Comparison of ENCODE assay signal across 8 cellular contexts in genomic region chr10:110304780-110305421, GRCh38. TPM values are rescaled to one million over a fixed set of nuclear protein-coding genes. Genes with fewer than 3 reads are reported as not detected.
DNase-seq lines count a peak whose midpoint lies in the region; ATAC-seq and TF ChIP-seq lines count a peak whose summit lies in the region.

Gene SMNDC1 (minus strand): TSS chr10:110304920. CDS start chr10:110303587, 1,333 bp downstream.

- no peaks in the 10 kb centered on the region for H3K9me3 ChIP-seq in WERI-Rb-1 (ENCODE audit: severe bottlenecking)
- no peaks in the 10 kb centered on the region for H3K9me3 ChIP-seq in mammary epithelial cell (replicated peaks; ENCODE audit: insufficient read depth, low read length)
- H3K9me3 ChIP-seq in iPS-18c (ENCODE audit: control insufficient read depth, insufficient read depth, low read length): no peaks in the 10 kb centered on the region
- no peaks in the 10 kb centered on the region for H3K9me3 ChIP-seq in skeletal muscle tissue (ENCODE audit: control insufficient read depth in 3 of 3, low read length in 3 of 3)

- H3K4me2 ChIP-seq in mammary epithelial cell (ENCODE audit: insufficient read depth, low read depth, low read length): peak within 1 kb of the TSS; percentile 98

- H4K20me1 ChIP-seq in mammary epithelial cell (ENCODE audit: insufficient read depth, low read length): no peaks in the 10 kb centered on the region

- H3K79me2 ChIP-seq in mammary epithelial cell (ENCODE audit: insufficient read depth, low read length): peaks cover 49% of the 10 kb centered on the region

- in situ Hi-C loops in ACHN (cut with HindIII; ENCODE audit: low pct_ligation_motif_present, low pct_unique_long_range_greater_than_20kb, low sequenced_read_pairs) (no loop called here), mammary epithelial cell (cut with MboI; ENCODE audit: low sequenced_read_pairs in 2 of 2) (loop anchor here in 1 of 2 donors (25.0 kb wide), 1 partner anchor 557 kb away; the partner anchor contains the start of gene PDCD4)

- H3K4me1 ChIP-seq in mammary epithelial cell (ENCODE audit: insufficient read depth, low read length) (peaks cover 19% of the 10 kb centered on the region), skeletal muscle tissue (ENCODE audit: control insufficient read depth in 3 of 3, insufficient read depth in 3 of 3, low read length in 3 of 3) (peaks cover 16 to 35% (median 21%) of the 10 kb centered on the region in 3 donors)

- dilution Hi-C loops in mammary epithelial cell (cut with HindIII; ENCODE audit: low sequenced_read_pairs): no loop called here

- DNase-seq in ACHN (peak; percentile 99), NCI-H2227 (lab: John Stamatoyannopoulos, UW; ENCODE audit: unreplicated experiment) (peak; percentile 98), WERI-Rb-1 (peak; percentile 98), mammary epithelial cell (peak; percentile 96)

- intact Hi-C loops in mammary epithelial cell (cut with micrococcal nuclease): loop anchor here (5.0 kb wide), 1 partner anchor 567 kb away; the partner anchor contains the start of gene PDCD4

- H2AFZ ChIP-seq in mammary epithelial cell (ENCODE audit: low read depth, low read length): peak within 1 kb of the TSS; percentile 78

- H3K9ac ChIP-seq in mammary epithelial cell (ENCODE audit: insufficient read depth, low read length) (peak within 1 kb of the TSS; percentile 98), skeletal muscle tissue (ENCODE audit: low read depth in 1 of 3, low read length in 3 of 3) (peak within 1 kb of the TSS; percentile 87 to 94 (median 92))

- CTCF ChIA-PET in mammary epithelial cell (lab: Charles Lee; ENCODE audit: low non-redundant PET): interaction anchor here (0.6 to 0.7 kb wide), 7 partner anchors 13 to 566 kb away, joined by 3 to 12 read pairs (median 3); no protein-coding TSS in a partner anchor

- H3K4me3 ChIP-seq in WERI-Rb-1 (ENCODE audit: low read depth, low read length) (peak within 1 kb of the TSS; percentile 68), mammary epithelial cell (replicated peaks in 1 of 3; ENCODE audit: insufficient read depth in 1 of 3, low read depth in 2 of 3, low read length in 3 of 3) (peak within 1 kb of the TSS; percentile 69 to 97 (median 95)), iPS-18c (ENCODE audit: insufficient read depth, low read depth, low read length) (peak within 1 kb of the TSS; percentile 86), skeletal muscle tissue (ENCODE audit: low read length in 3 of 3) (peak within 1 kb of the TSS; percentile 78 to 95 (median 79))

- WGBS in mammary epithelial cell (ENCODE audit: low coverage, missing lambda C conversion rate): 2% methylated on average over 19 of the region's 42 CpGs

- H3K27me3 ChIP-seq in WERI-Rb-1 (ENCODE audit: insufficient read depth, low read depth, severe bottlenecking) (no peaks in the 10 kb centered on the region), mammary epithelial cell (ENCODE audit: insufficient read depth, low read length) (no peaks in the 10 kb centered on the region), skeletal muscle tissue (ENCODE audit: control insufficient read depth in 3 of 3, insufficient read depth in 3 of 3, low read length in 3 of 3) (no peaks in the 10 kb centered on the region)

- H3K27ac ChIP-seq in WERI-Rb-1 (peak within 1 kb of the TSS; percentile 93), mammary epithelial cell (ENCODE audit: insufficient read depth, low read depth, low read length) (peak within 1 kb of the TSS; percentile 86), skeletal muscle tissue (ENCODE audit: low read depth, low read length) (peak within 1 kb of the TSS; percentile 87)

- ATAC-seq in GM18873 (IDR thresholded peaks at IDR 0.05; ENCODE audit: low FRiP score, unreplicated experiment) (peak; percentile 90), HG03139 (IDR thresholded peaks at IDR 0.05; ENCODE audit: unreplicated experiment) (peak; percentile 91)

- peaks cover 40% of the 10 kb centered on the region for H3K36me3 ChIP-seq in WERI-Rb-1
- H3K36me3 ChIP-seq in mammary epithelial cell (ENCODE audit: insufficient read depth, low read length): peaks cover 23% of the 10 kb centered on the region
- peaks cover 7 to 19% (median 12%) of the 10 kb centered on the region in 3 donors for H3K36me3 ChIP-seq in skeletal muscle tissue (ENCODE audit: control insufficient read depth in 3 of 3, insufficient read depth in 3 of 3, low read length in 3 of 3)

- TF ChIP-seq CTCF in WERI-Rb-1 (IDR thresholded peaks at IDR 0.05; ENCODE audit: low read depth, low read length): no peak
- TF ChIP-seq CTCF in mammary epithelial cell (conservative IDR thresholded peaks at IDR 0.05 in 1 of 2, IDR thresholded peaks at IDR 0.05 in 1 of 2; ENCODE audit: extremely low read depth in 1 of 2, insufficient read depth in 1 of 2, low read depth in 1 of 2, low read length in 2 of 2): no peak

- no TSS peak for BruUV-seq in mammary epithelial cell (replicated peaks; lab: Mats Ljungman, UMichigan)

RNA-seq across cellular contexts. Expression of gene SMNDC1, which starts in this region (rescaled TPM):
- total RNA-seq in mammary epithelial cell (10 to 100 TPM in 1 of 2 donors, 1 to 10 TPM in 1; 6.5 to 42.8 TPM), skeletal muscle tissue (14.1 TPM)
- 10.9 TPM for polyA plus RNA-seq in mammary epithelial cell
- polyA minus RNA-seq in mammary epithelial cell: 12.1 TPM

Comparison
In these comparisons a context has a peak if more than half of its experiments do, and no peak if none do; other contexts are left out.
1. Peak in every context shown above with its lines: DNase-seq, ATAC-seq, H3K4me3 ChIP-seq and H3K27ac ChIP-seq.